10 cellular contexts compared by ENCODE assay signal in genomic region chr4:167897116-167897515, GRCh38.
DNase-seq lines count a peak whose midpoint lies in the region; ATAC-seq, FAIRE-seq and TF ChIP-seq lines count a peak whose summit lies in the region.
"Had no signal": no experiment of that assay in that cellular context is flagged by ENCODE, and none has a peak within 500 bp of the region (broad histone marks: within the 10 kb centered on the region; RNA-seq: fewer than 3 reads in every experiment).

No MANE protein-coding gene starts in this region.

- H3K27ac Mint-ChIP-seq in stimulated activated effector memory CD8-positive, alpha-beta T cell treated with anti-CD3 and anti-CD28 coated beads, Interleukin-12 subunit alpha, Interleukin-12 subunit beta, amount 100 ng/mL, for 72 hours = no peak overlapping the region

- 41% methylated on average over 5 of the region's 5 CpGs for WGBS in HepG2 (ENCODE audit: low lambda C conversion rate)
- 22% methylated on average over 3 of the region's 5 CpGs for WGBS in right lobe of liver (ENCODE audit: insufficient coverage, low coverage, low lambda C conversion rate, missing lambda C conversion rate)

- ATAC-seq in HepG2 (peak; percentile 65), right lobe of liver (no peak)
- no peak for ATAC-seq in stimulated activated effector memory CD8-positive, alpha-beta T cell treated with anti-CD3 and anti-CD28 coated beads, Interleukin-12 subunit alpha, Interleukin-12 subunit beta, amount 100 ng/mL, for 72 hours

- CTCF ChIA-PET in HepG2 (lab: Yijun Ruan, JAX; ENCODE audit: low intra/inter-chr PET ratio, low total read pairs) = no interaction called here

- TF ChIP-seq POLR2A in HepG2 (IDR thresholded peaks at IDR 0.05; ENCODE audit: insufficient read depth in 1 of 2, low read depth in 2 of 2, low read length in 2 of 2) (no peak), right lobe of liver (IDR thresholded peaks at IDR 0.05) (no peak)

- TF ChIP-seq EP300 in HepG2 (IDR thresholded peaks at IDR 0.05; ENCODE audit: low read depth in 2 of 2, low read length in 2 of 2) (no peak), HepG2 (CRISPR knock-in tag; IDR thresholded peaks at IDR 0.05; ENCODE audit: borderline replicate concordance) (no peak)

- BruUV-seq in HepG2 (replicated peaks; lab: Mats Ljungman, UMichigan) = no TSS peak

- no peak for TF ChIP-seq CTCF in HepG2 (CRISPR knock-in tag; IDR thresholded peaks at IDR 0.05)
- TF ChIP-seq CTCF in right lobe of liver (IDR thresholded peaks at IDR 0.05) = no peak

- intact Hi-C loops in HepG2 (cut with micrococcal nuclease; ENCODE audit: unreplicated experiment) (no loop called here), right lobe of liver (cut with DNase I) (no loop called here)

- no peak for FAIRE-seq in HepG2 (lab: Jason Lieb, UNC)

- peaks cover 13% of the 10 kb centered on the region for H3K9me3 Mint-ChIP-seq in stimulated activated effector memory CD8-positive, alpha-beta T cell treated with anti-CD3 and anti-CD28 coated beads, Interleukin-12 subunit alpha, Interleukin-12 subunit beta, amount 100 ng/mL, for 72 hours

- H3K9ac ChIP-seq in HepG2 (ENCODE audit: insufficient read depth, low read depth, low read length) (no peak overlapping the region), adipocyte (ENCODE audit: low read length) (no peak overlapping the region)

- H3K4me3 ChIP-seq in HepG2 (replicated peaks in 1 of 3; ENCODE audit: insufficient read depth in 1 of 3, low read depth in 2 of 3, low read length in 3 of 3) = no peak overlapping the region
- H3K4me3 ChIP-seq in right lobe of liver = no peak overlapping the region
- no peak overlapping the region for H3K4me3 ChIP-seq in adipocyte (ENCODE audit: low read length)
- H3K4me3 ChIP-seq: SK-N-MC had no signal

- DNase-seq in HepG2 (ENCODE audit: low spot score) (peak; percentile 29), right lobe of liver (no peak), adipocyte (ENCODE audit: low read depth) (peak; percentile 29), iPS DF 19.7 (ENCODE audit: low read depth, low spot score) (peak; percentile 71), COLO668 (lab: John Stamatoyannopoulos, UW; ENCODE audit: unreplicated experiment) (no peak), epidermal melanocyte (ENCODE audit: insufficient read length, low spot score) (no peak), NCI-H446 (lab: John Stamatoyannopoulos, UW) (no peak)
- DNase-seq in stimulated activated effector memory CD8-positive, alpha-beta T cell treated with anti-CD3 and anti-CD28 coated beads, Interleukin-12 subunit alpha, Interleukin-12 subunit beta, amount 100 ng/mL, for 72 hours (ENCODE audit: low spot score in 2 of 2) = no peak
- DNase-seq: AML-193 had no signal

- in situ Hi-C loops in HepG2 (cut with HindIII; ENCODE audit: extremely low pct_ligation_motif_present, low pct_unique_long_range_greater_than_20kb) = no loop called here

- H3K4me1 ChIP-seq in HepG2 (ENCODE audit: insufficient read depth, low read length) = no peaks in the 10 kb centered on the region
- no peaks in the 10 kb centered on the region for H3K4me1 ChIP-seq in right lobe of liver
- peaks cover 2% of the 10 kb centered on the region for H3K4me1 ChIP-seq in adipocyte (ENCODE audit: control insufficient read depth, insufficient read depth, low read length)

- no peaks in the 10 kb centered on the region for H4K20me1 ChIP-seq in HepG2 (ENCODE audit: insufficient read depth, low read length)

- H3K9me3 ChIP-seq in HepG2 (ENCODE audit: low read length) = peaks cover 14% of the 10 kb centered on the region
- H3K9me3 ChIP-seq in right lobe of liver = no peaks in the 10 kb centered on the region
- H3K9me3 ChIP-seq in adipocyte (ENCODE audit: control insufficient read depth, low read length) = no peaks in the 10 kb centered on the region

- H3K36me3 ChIP-seq in HepG2 (replicated peaks in 1 of 2; ENCODE audit: control insufficient read depth in 1 of 2, insufficient read depth in 2 of 2, low read length in 2 of 2) (no peaks in the 10 kb centered on the region), right lobe of liver (no peaks in the 10 kb centered on the region), adipocyte (ENCODE audit: control insufficient read depth, insufficient read depth, low read length, severe bottlenecking) (no peaks in the 10 kb centered on the region)

- H3K4me2 ChIP-seq in HepG2 (ENCODE audit: low read depth, low read length) = no peak overlapping the region

- H3K4me3 Mint-ChIP-seq in stimulated activated effector memory CD8-positive, alpha-beta T cell treated with anti-CD3 and anti-CD28 coated beads, Interleukin-12 subunit alpha, Interleukin-12 subunit beta, amount 100 ng/mL, for 72 hours = no peak overlapping the region

- H3K27ac ChIP-seq in HepG2 (ENCODE audit: extremely low read length, insufficient read depth, low read length) = no peak overlapping the region
- no peak overlapping the region for H3K27ac ChIP-seq in right lobe of liver
- H3K27ac ChIP-seq: SK-N-MC had no signal

- no peaks in the 10 kb centered on the region for H3K79me2 ChIP-seq in HepG2 (ENCODE audit: insufficient read depth, low read length)

- H3K4me1 Mint-ChIP-seq in stimulated activated effector memory CD8-positive, alpha-beta T cell treated with anti-CD3 and anti-CD28 coated beads, Interleukin-12 subunit alpha, Interleukin-12 subunit beta, amount 100 ng/mL, for 72 hours = no peaks in the 10 kb centered on the region

- H2AFZ ChIP-seq in HepG2 (ENCODE audit: low read length) = no peak overlapping the region

- POLR2A ChIA-PET in HepG2 (lab: Yijun Ruan, JAX) = no interaction called here

- H3K36me3 Mint-ChIP-seq in stimulated activated effector memory CD8-positive, alpha-beta T cell treated with anti-CD3 and anti-CD28 coated beads, Interleukin-12 subunit alpha, Interleukin-12 subunit beta, amount 100 ng/mL, for 72 hours = peaks cover 6% of the 10 kb centered on the region

- H3K27me3 ChIP-seq in HepG2 (ENCODE audit: control insufficient read depth in 1 of 2, insufficient read depth in 2 of 2, low read length in 2 of 2) (no peaks in the 10 kb centered on the region), right lobe of liver (no peaks in the 10 kb centered on the region), adipocyte (replicated peaks; ENCODE audit: control insufficient read depth, insufficient read depth, low read length) (no peaks in the 10 kb centered on the region)

- TF ChIP-seq RAD21 in HepG2 (CRISPR knock-in tag; IDR thresholded peaks at IDR 0.05) = no peak

TF ChIP-seq in HepG2, 621 proteins besides CTCF, POLR2A, EP300 and RAD21:
- no peak for TF ChIP-seq ZNF737 (CRISPR knock-in tag; IDR thresholded peaks at IDR 0.05; ENCODE audit: borderline replicate concordance)
- TF ChIP-seq ARID4A (CRISPR knock-in tag; IDR thresholded peaks at IDR 0.05; ENCODE audit: borderline replicate concordance) = no peak
- TF ChIP-seq TP53 (CRISPR knock-in tag; conservative IDR thresholded peaks at IDR 0.05) = peak; percentile 98
- no peak for TF ChIP-seq ZC3H13 (CRISPR knock-in tag; IDR thresholded peaks at IDR 0.05)
TF ChIP-seq in HepG2: peak in this region for 1.

Comparison
In these comparisons a context has a peak if more than half of its experiments do, and no peak if none do; other contexts are left out.
1. DNase-seq: peak in HepG2 (single experiment), adipocyte (single experiment) and iPS DF 19.7 (single experiment); none in right lobe of liver (0 of 3), COLO668 (single experiment), epidermal melanocyte (single experiment), NCI-H446 (0 of 2) and stimulated activated effector memory CD8-positive, alpha-beta T cell treated with anti-CD3 and anti-CD28 coated beads, Interleukin-12 subunit alpha, Interleukin-12 subunit beta, amount 100 ng/mL, for 72 hours (0 of 2).